22 cellular contexts compared by ENCODE assay signal in the genomic region with DNA sequence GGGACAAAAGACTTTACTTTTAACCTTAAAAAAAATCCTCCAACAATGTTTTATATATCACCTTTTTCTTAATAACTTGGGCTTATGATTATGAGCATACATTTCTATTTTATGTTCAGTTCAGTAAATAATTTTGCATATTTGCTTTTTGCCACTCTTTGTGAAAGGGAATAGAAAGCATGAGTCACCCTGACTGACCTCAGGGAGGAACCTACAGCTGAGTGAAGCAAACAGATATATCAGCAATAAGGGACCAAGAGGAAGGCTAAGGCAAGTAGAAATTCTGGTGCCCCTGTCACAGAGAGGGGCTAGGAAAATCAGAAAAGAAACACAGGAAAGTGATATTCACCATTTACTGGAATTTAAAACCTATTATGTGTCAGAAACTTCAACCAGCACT. TPM values are rescaled to one million over a fixed set of nuclear protein-coding genes. Genes with fewer than 3 reads are reported as not detected.
DNase-seq lines count a peak whose midpoint lies in the region; ATAC-seq and TF ChIP-seq lines count a peak whose summit lies in the region.
"Had no signal": no experiment of that assay in that cellular context is flagged by ENCODE, and none has a peak within 500 bp of the region (broad histone marks: within the 10 kb centered on the region; RNA-seq: fewer than 3 reads in every experiment).

No MANE protein-coding gene starts in this region.

- H3K9ac ChIP-seq in GM23248, result no peak overlapping the region
- H3K9ac ChIP-seq in MM.1S (ENCODE audit: low read length), result no peak overlapping the region

- H4K20me1 ChIP-seq in GM23248 (ENCODE audit: insufficient read depth) (no peaks in the 10 kb centered on the region), MM.1S (ENCODE audit: insufficient read depth, low read length) (no peaks in the 10 kb centered on the region)

- H3K27me3 ChIP-seq in GM23248 (replicated peaks; ENCODE audit: insufficient read depth) (no peaks in the 10 kb centered on the region), MM.1S (replicated peaks; ENCODE audit: insufficient read depth, low read length) (no peaks in the 10 kb centered on the region), psoas muscle (ENCODE audit: insufficient read depth in 3 of 3, low read length in 2 of 3) (no peaks in the 10 kb centered on the region)
- H3K27me3 ChIP-seq: foreskin keratinocyte, right lobe of liver, upper lobe of right lung had no signal

- H3K9me3 Mint-ChIP-seq in chondrocyte (ENCODE audit: low read depth), result peaks cover 12% of the 10 kb centered on the region
- H3K9me3 Mint-ChIP-seq: activated B cell treated with CpG ODN at 0.5 μM for 24 hours; stimulated activated naive CD8-positive, alpha-beta T cell treated with anti-CD3 and anti-CD28 coated beads, Interleukin-15, amount 100 ng/mL, for 72 hours had no signal

- DNase-seq in GM23248, result peak; percentile 30
- peak; percentile 30 for DNase-seq in MM.1S
- peak; percentile 28 for DNase-seq in astrocyte of the hippocampus (ENCODE audit: low read depth, low spot score)
- peak; percentile 23 for DNase-seq in renal cortical epithelial cell (ENCODE audit: low read depth)
- no peak for DNase-seq in posterior cingulate gyrus
- no peak for DNase-seq in psoas muscle
- no peak for DNase-seq in chondrocyte (ENCODE audit: low spot score)
- DNase-seq: activated B cell treated with CpG ODN at 0.5 μM for 24 hours; central memory CD4-positive, alpha-beta T cell; foreskin keratinocyte; IMR-90; left cardiac atrium; midbrain; NCI-H1048; right lobe of liver; stimulated activated naive CD8-positive, alpha-beta T cell treated with anti-CD3 and anti-CD28 coated beads, Interleukin-15, amount 100 ng/mL, for 72 hours; T-helper 17 cell; upper lobe of right lung had no signal

- H3K4me1 Mint-ChIP-seq in chondrocyte (ENCODE audit: low read depth), result no peaks in the 10 kb centered on the region
- H3K4me1 Mint-ChIP-seq: activated B cell treated with CpG ODN at 0.5 μM for 24 hours; stimulated activated naive CD8-positive, alpha-beta T cell treated with anti-CD3 and anti-CD28 coated beads, Interleukin-15, amount 100 ng/mL, for 72 hours; T-helper 17 cell had no signal

- H3K4me1 ChIP-seq in GM23248 (ENCODE audit: insufficient read depth), result no peaks in the 10 kb centered on the region
- peaks cover 16% of the 10 kb centered on the region; the same call in 1 of the 2 replicates for H3K4me1 ChIP-seq in MM.1S (ENCODE audit: low read length)
- no peaks in the 10 kb centered on the region for H3K4me1 ChIP-seq in psoas muscle
- H3K4me1 ChIP-seq: foreskin keratinocyte, right lobe of liver, upper lobe of right lung had no signal

- no peak overlapping the region for H2AFZ ChIP-seq in GM23248
- H2AFZ ChIP-seq in MM.1S (ENCODE audit: low read length), result no peak overlapping the region

- H3K36me3 Mint-ChIP-seq in chondrocyte (ENCODE audit: low read depth), result peaks cover 7% of the 10 kb centered on the region

- in situ Hi-C loops in GM23248 (cut with MboI), result no loop called here

- H3K9me3 ChIP-seq in GM23248 (ENCODE audit: low read depth) (no peaks in the 10 kb centered on the region), MM.1S (replicated peaks; ENCODE audit: insufficient read depth, low read length) (no peaks in the 10 kb centered on the region), psoas muscle (no peaks in the 10 kb centered on the region)
- H3K9me3 ChIP-seq: right lobe of liver, upper lobe of right lung had no signal

- H3K27ac Mint-ChIP-seq in chondrocyte (ENCODE audit: unreplicated experiment), result no peak overlapping the region
- H3K27ac Mint-ChIP-seq: activated B cell treated with CpG ODN at 0.5 μM for 24 hours; stimulated activated naive CD8-positive, alpha-beta T cell treated with anti-CD3 and anti-CD28 coated beads, Interleukin-15, amount 100 ng/mL, for 72 hours; T-helper 17 cell had no signal

- H3K4me3 Mint-ChIP-seq in chondrocyte (ENCODE audit: unreplicated experiment), result no peak overlapping the region
- H3K4me3 Mint-ChIP-seq: activated B cell treated with CpG ODN at 0.5 μM for 24 hours; stimulated activated naive CD8-positive, alpha-beta T cell treated with anti-CD3 and anti-CD28 coated beads, Interleukin-15, amount 100 ng/mL, for 72 hours; T-helper 17 cell had no signal

- H3K27me3 Mint-ChIP-seq in chondrocyte (ENCODE audit: low read depth), result peaks cover 28% of the 10 kb centered on the region
- H3K27me3 Mint-ChIP-seq: activated B cell treated with CpG ODN at 0.5 μM for 24 hours had no signal

- intact Hi-C loops in posterior cingulate gyrus (cut with DNase I) (no loop called here), psoas muscle (cut with DNase I) (no loop called here)

- ATAC-seq in psoas muscle (no peak), HG03095 (IDR thresholded peaks at IDR 0.05; ENCODE audit: unreplicated experiment) (no peak)
- ATAC-seq: foreskin keratinocyte; HCT116; left cardiac atrium; Right ventricle myocardium inferior; stimulated activated naive CD8-positive, alpha-beta T cell treated with anti-CD3 and anti-CD28 coated beads, Interleukin-15, amount 100 ng/mL, for 72 hours; T-helper 17 cell; upper lobe of right lung had no signal

- H3K36me3 ChIP-seq in GM23248 (ENCODE audit: low read depth) (no peaks in the 10 kb centered on the region), MM.1S (replicated peaks; ENCODE audit: insufficient read depth, low read length) (no peaks in the 10 kb centered on the region), psoas muscle (ENCODE audit: insufficient read depth in 1 of 2, low read depth in 1 of 2) (no peaks in the 10 kb centered on the region)
- H3K36me3 ChIP-seq: right lobe of liver, upper lobe of right lung had no signal

- H3F3A ChIP-seq in GM23248 (ENCODE audit: insufficient read depth) (no peaks in the 10 kb centered on the region), MM.1S (ENCODE audit: insufficient read depth, low read length) (no peaks in the 10 kb centered on the region)

- no peaks in the 10 kb centered on the region for H3K79me2 ChIP-seq in GM23248 (ENCODE audit: insufficient read depth)
- no peaks in the 10 kb centered on the region for H3K79me2 ChIP-seq in MM.1S (ENCODE audit: low read length)

- no peak overlapping the region for H3K4me2 ChIP-seq in GM23248 (ENCODE audit: unreplicated experiment)
- no peak overlapping the region for H3K4me2 ChIP-seq in MM.1S (ENCODE audit: low read depth, low read length)

- H3K9me2 ChIP-seq in GM23248 (ENCODE audit: insufficient read depth) (no peaks in the 10 kb centered on the region), MM.1S (replicated peaks; ENCODE audit: insufficient read depth, low read length) (no peaks in the 10 kb centered on the region)

- TF ChIP-seq CTCF in MM.1S (IDR thresholded peaks at IDR 0.05; ENCODE audit: low read length) (no peak), psoas muscle (IDR thresholded peaks at IDR 0.05) (no peak), chondrocyte (IDR thresholded peaks at IDR 0.05) (no peak)

- H3K4me3 ChIP-seq in GM23248 (no peak overlapping the region), MM.1S (ENCODE audit: low read length) (no peak overlapping the region), psoas muscle (no peak overlapping the region)
- H3K4me3 ChIP-seq: right lobe of liver, upper lobe of right lung had no signal

- H3K27ac ChIP-seq in GM23248, result no peak overlapping the region
- H3K27ac ChIP-seq in MM.1S (ENCODE audit: low read length), result no peak overlapping the region
- no peak overlapping the region for H3K27ac ChIP-seq in psoas muscle
- H3K27ac ChIP-seq: foreskin keratinocyte, right lobe of liver, upper lobe of right lung had no signal

RNA-seq across cellular contexts. Expression of gene SOHLH2, which starts 37.2 kb away (rescaled TPM):
- total RNA-seq in GM23248 (2014; rRNA removed; shearing (Covaris generic)), result not detected in 2 replicates
- not detected in 2 replicates for polyA plus RNA-seq in GM23248 (2016; fragmentation: Nextera tagmentation; extraction: Ambion mirVana)
- total RNA-seq in renal cortical epithelial cell, result 0.10 and 0.69 TPM in 2 replicates
- 1 to 10 TPM in 1 of 4 donors, under 1 TPM in 3; 0.17 to 1.4 (median 0.20) TPM for total RNA-seq in psoas muscle
- under 1 TPM in 2 of 3 donors, not detected in 1; 0.22 to 0.29 TPM for polyA plus RNA-seq in psoas muscle
- 0.15 to 0.19 TPM in 2 of 3 replicates, not detected in the other for total RNA-seq in chondrocyte
- total RNA-seq: activated B cell treated with CpG ODN at 0.5 μM for 24 hours; activated CD8-positive, alpha-beta memory T cell treated with anti-CD3 and anti-CD28 coated beads for 36 hours; foreskin keratinocyte; right lobe of liver; Right ventricle myocardium inferior; T-helper 17 cell; upper lobe of right lung had no signal
- polyA plus RNA-seq: foreskin keratinocyte had no signal

RNA-seq across cellular contexts. Expression of gene CCDC169, which starts 46.1 kb away (rescaled TPM):
- 0.22 and 0.25 TPM in 2 replicates for total RNA-seq in GM23248 (2014; rRNA removed; shearing (Covaris generic))
- polyA plus RNA-seq in GM23248 (2016; fragmentation: Nextera tagmentation; extraction: Ambion mirVana), result 0.63 and 0.79 TPM in 2 replicates
- total RNA-seq in renal cortical epithelial cell, result 2.8 and 3.3 TPM in 2 replicates
- total RNA-seq in psoas muscle, result 1 to 10 TPM in 2 of 4 donors, under 1 TPM in 2; 0.48 to 3.5 (median 1.4) TPM
- polyA plus RNA-seq in psoas muscle, result under 1 TPM in 2 of 3 donors, not detected in 1; 0.17 to 0.29 TPM
- 1.8 to 2.3 TPM (median 2.2 TPM) in 3 replicates for total RNA-seq in chondrocyte
- total RNA-seq: right lobe of liver, Right ventricle myocardium inferior, T-helper 17 cell had no signal

Comparison
In these comparisons a context has a peak if more than half of its experiments do, and no peak if none do; other contexts are left out.
1. DNase-seq: peak in GM23248 (single experiment), MM.1S (single experiment), astrocyte of the hippocampus (single experiment) and renal cortical epithelial cell (single experiment); none in posterior cingulate gyrus (0 of 10), psoas muscle (0 of 2) and chondrocyte (single experiment).